In the genomic region with DNA sequence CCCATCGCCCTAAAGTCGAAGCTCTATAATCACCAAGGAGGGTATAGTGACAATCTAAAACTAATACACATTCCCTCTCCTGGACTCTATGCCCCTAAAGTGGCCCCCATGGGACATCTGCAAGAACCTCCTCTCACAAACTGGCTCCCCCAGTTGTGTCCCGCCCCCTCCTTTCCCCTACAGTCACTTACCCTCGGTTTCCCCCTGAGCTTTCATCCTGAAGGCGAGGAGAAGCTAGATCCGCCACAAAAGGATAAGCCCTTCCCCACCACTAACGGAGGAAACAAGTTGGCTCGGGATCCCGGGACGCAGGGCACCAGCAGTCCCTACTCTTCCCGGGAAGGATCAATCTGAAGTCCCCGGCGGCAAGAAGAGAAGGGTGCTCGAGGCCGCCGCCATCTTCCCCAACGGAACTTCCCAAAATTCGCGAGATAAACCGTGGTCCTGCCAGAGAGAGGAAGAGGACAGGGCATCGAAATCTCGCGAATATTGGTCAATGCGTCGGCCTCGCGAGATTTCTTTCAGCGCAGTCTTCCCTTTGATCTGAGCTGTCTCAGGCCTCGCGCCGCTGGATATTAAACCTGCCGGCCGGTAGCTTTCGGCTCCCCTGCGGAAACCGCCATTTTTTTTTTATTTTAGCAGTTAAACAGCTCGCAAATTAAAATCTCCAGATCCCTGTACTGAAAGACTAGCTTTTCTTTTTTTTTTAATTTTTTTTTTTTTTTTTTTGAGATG, we compare ENCODE assay signal across 8 cellular contexts. TPM values are rescaled to one million over a fixed set of nuclear protein-coding genes. Genes with fewer than 3 reads are reported as not detected.
A peak's percentile ranks its signal among the peaks of the same experiment; 100 is the strongest.
DNase-seq lines count a peak whose midpoint lies in the region; ATAC-seq lines count a peak whose summit lies in the region.

A gene with protein sequence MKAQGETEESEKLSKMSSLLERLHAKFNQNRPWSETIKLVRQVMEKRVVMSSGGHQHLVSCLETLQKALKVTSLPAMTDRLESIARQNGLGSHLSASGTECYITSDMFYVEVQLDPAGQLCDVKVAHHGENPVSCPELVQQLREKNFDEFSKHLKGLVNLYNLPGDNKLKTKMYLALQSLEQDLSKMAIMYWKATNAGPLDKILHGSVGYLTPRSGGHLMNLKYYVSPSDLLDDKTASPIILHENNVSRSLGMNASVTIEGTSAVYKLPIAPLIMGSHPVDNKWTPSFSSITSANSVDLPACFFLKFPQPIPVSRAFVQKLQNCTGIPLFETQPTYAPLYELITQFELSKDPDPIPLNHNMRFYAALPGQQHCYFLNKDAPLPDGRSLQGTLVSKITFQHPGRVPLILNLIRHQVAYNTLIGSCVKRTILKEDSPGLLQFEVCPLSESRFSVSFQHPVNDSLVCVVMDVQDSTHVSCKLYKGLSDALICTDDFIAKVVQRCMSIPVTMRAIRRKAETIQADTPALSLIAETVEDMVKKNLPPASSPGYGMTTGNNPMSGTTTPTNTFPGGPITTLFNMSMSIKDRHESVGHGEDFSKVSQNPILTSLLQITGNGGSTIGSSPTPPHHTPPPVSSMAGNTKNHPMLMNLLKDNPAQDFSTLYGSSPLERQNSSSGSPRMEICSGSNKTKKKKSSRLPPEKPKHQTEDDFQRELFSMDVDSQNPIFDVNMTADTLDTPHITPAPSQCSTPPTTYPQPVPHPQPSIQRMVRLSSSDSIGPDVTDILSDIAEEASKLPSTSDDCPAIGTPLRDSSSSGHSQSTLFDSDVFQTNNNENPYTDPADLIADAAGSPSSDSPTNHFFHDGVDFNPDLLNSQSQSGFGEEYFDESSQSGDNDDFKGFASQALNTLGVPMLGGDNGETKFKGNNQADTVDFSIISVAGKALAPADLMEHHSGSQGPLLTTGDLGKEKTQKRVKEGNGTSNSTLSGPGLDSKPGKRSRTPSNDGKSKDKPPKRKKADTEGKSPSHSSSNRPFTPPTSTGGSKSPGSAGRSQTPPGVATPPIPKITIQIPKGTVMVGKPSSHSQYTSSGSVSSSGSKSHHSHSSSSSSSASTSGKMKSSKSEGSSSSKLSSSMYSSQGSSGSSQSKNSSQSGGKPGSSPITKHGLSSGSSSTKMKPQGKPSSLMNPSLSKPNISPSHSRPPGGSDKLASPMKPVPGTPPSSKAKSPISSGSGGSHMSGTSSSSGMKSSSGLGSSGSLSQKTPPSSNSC (N-terminal part only) (minus strand): TSS at position 417 of the 735 bp plus-strand sequence. CDS start 201 bp downstream, at position 216.

- DNase-seq in CMK (ENCODE audit: low read depth) (peak; percentile 86), HT1080 (ENCODE audit: low read depth) (peak; percentile 98), NOMO-1 treated with DMSO at 0.1 percent for 48 hours (lab: John Stamatoyannopoulos, UW; ENCODE audit: unreplicated experiment) (peak; percentile 97), memory B cell (ENCODE audit: low spot score in 2 of 2) (peak; percentile 87 to 90)
- peak; percentile 76 to 83 for DNase-seq in activated CD8-positive, alpha-beta memory T cell treated with anti-CD3 and anti-CD28 coated beads for 4 hours (ENCODE audit: low read depth in 2 of 2)
- peak; percentile 88 to 90 (median 89) for DNase-seq in effector memory CD8-positive, alpha-beta T cell
- DNase-seq in stimulated activated CD8-positive, alpha-beta memory T cell treated with anti-CD3 and anti-CD28 coated beads, Interleukin-12 subunit alpha, Interleukin-12 subunit beta, amount 100 ng/mL, for 24 hours (ENCODE audit: extremely low read depth) = peak; percentile 70

- H3K4me1 Mint-ChIP-seq in effector memory CD8-positive, alpha-beta T cell (ENCODE audit: low read depth in 2 of 2) = peaks cover 18 to 19% of the 10 kb centered on the region in 2 donors
- peaks cover 11% of the 10 kb centered on the region for H3K4me1 Mint-ChIP-seq in memory B cell

- ATAC-seq in GM21360 (IDR thresholded peaks at IDR 0.05; ENCODE audit: unreplicated experiment) (peak; percentile 90), memory B cell (ENCODE audit: low read depth) (peak; percentile 97)
- ATAC-seq in effector memory CD8-positive, alpha-beta T cell (replicated peaks) = peak; percentile 94

- no peaks in the 10 kb centered on the region for H3K27me3 Mint-ChIP-seq in effector memory CD8-positive, alpha-beta T cell
- H3K27me3 Mint-ChIP-seq in memory B cell = no peaks in the 10 kb centered on the region

- peaks cover 40% of the 10 kb centered on the region for H3K36me3 Mint-ChIP-seq in effector memory CD8-positive, alpha-beta T cell (ENCODE audit: insufficient read depth)
- peaks cover 7% of the 10 kb centered on the region for H3K36me3 Mint-ChIP-seq in memory B cell

- H3K9me3 Mint-ChIP-seq in effector memory CD8-positive, alpha-beta T cell = no peaks in the 10 kb centered on the region
- H3K9me3 Mint-ChIP-seq in memory B cell = no peaks in the 10 kb centered on the region

- peak within 1 kb of the TSS; percentile 97 to 98 for H3K4me3 Mint-ChIP-seq in effector memory CD8-positive, alpha-beta T cell
- H3K4me3 Mint-ChIP-seq in memory B cell = peak within 1 kb of the TSS; percentile 97

- peak within 1 kb of the TSS; percentile 98 to 99 for H3K27ac Mint-ChIP-seq in effector memory CD8-positive, alpha-beta T cell
- peak within 1 kb of the TSS; percentile 96 for H3K27ac Mint-ChIP-seq in memory B cell

RNA-seq across cellular contexts. Expression of the gene that starts here (rescaled TPM):
- 23.0 and 24.5 TPM in 2 replicates for total RNA-seq in HT1080 (2014; rRNA removed; shearing (Covaris generic))
- 21.7 and 31.6 TPM in 2 replicates for polyA plus RNA-seq in HT1080 (2015; cell fraction: cytosol; rRNA removed)
- polyA plus RNA-seq in HT1080 (2015; cell fraction: nucleus; rRNA removed) = 43.5 and 43.8 TPM in 2 replicates

Comparison
In these comparisons a context has a peak if more than half of its experiments do, and no peak if none do; other contexts are left out.
1. Peak in every context shown above with its lines: DNase-seq and ATAC-seq.